ENCODE assay signal across 8 cellular contexts in genomic region chr5:30450153-30450552, GRCh38.
"Had no signal": no experiment of that assay in that cellular context is flagged by ENCODE, and none has a peak within 500 bp of the region (broad histone marks: within the 10 kb centered on the region; RNA-seq: fewer than 3 reads in every experiment).

No MANE protein-coding gene starts in this region.

- H3K27ac ChIP-seq: KMS-11 had no signal

- H3K4me3 ChIP-seq: GM23338 had no signal

- FAIRE-seq: H1, H54, HTR-8/SVneo had no signal

- DNase-seq: H9, HCEC 1CT, KBM-7 had no signal

- H3K4me2 ChIP-seq: GM23338, KMS-11 had no signal

- H3K27ac Mint-ChIP-seq: GM23338, H9 had no signal

- H2AFZ ChIP-seq: GM23338 had no signal

- H3K9ac ChIP-seq: KMS-11 had no signal

- H3K9me3 Mint-ChIP-seq: GM23338, H9 had no signal

- ATAC-seq: GM23338 had no signal

- H3K4me3 Mint-ChIP-seq: GM23338, H9 had no signal
